In the genomic region with DNA sequence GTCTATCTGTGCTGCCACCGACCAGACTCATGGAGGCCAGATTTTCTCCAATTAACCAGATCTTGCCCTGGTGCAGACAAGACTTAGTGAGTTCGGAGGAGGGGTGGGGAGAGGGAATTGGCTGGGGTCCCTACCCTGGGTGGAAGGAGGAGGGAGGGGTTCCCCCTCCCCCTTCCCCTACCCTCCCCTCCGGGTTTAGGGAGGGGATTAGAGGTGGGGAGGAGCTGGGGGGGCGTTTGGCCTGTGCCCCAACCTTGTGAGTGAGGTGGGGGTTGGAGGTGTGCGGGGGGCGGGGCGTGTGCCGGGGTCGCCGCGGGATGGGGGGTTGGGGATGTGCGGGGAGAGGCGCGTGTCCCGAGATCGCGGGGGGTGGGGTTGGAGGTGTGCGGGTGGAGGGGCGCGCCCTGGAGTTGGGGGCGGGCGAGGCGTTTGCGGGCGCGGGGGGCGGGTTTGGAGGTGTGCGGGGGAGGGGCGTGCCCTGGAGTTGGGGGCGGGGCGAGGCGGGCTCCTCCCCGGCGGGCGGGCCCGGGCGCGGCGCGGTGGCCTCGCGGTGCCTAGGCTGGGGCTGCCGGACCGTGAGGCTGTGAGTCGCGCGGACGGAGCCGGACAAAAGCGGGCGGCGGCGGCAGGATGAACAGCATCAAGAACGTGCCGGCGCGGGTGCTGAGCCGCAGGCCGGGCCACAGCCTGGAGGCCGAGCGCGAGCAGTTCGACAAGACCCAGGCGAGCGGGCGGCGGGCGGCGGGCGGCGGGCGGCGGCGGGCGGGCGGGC, we compare ENCODE assay signal across 8 cellular contexts. TPM values are rescaled to one million over a fixed set of nuclear protein-coding genes. Genes with fewer than 3 reads are reported as not detected.
DNase-seq lines count a peak whose midpoint lies in the region; ATAC-seq lines count a peak whose summit lies in the region.

A gene with protein sequence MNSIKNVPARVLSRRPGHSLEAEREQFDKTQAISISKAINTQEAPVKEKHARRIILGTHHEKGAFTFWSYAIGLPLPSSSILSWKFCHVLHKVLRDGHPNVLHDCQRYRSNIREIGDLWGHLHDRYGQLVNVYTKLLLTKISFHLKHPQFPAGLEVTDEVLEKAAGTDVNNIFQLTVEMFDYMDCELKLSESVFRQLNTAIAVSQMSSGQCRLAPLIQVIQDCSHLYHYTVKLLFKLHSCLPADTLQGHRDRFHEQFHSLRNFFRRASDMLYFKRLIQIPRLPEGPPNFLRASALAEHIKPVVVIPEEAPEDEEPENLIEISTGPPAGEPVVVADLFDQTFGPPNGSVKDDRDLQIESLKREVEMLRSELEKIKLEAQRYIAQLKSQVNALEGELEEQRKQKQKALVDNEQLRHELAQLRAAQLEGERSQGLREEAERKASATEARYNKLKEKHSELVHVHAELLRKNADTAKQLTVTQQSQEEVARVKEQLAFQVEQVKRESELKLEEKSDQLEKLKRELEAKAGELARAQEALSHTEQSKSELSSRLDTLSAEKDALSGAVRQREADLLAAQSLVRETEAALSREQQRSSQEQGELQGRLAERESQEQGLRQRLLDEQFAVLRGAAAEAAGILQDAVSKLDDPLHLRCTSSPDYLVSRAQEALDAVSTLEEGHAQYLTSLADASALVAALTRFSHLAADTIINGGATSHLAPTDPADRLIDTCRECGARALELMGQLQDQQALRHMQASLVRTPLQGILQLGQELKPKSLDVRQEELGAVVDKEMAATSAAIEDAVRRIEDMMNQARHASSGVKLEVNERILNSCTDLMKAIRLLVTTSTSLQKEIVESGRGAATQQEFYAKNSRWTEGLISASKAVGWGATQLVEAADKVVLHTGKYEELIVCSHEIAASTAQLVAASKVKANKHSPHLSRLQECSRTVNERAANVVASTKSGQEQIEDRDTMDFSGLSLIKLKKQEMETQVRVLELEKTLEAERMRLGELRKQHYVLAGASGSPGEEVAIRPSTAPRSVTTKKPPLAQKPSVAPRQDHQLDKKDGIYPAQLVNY (plus strand): TSS at position 537 of the 772 bp plus-strand sequence. CDS start 94 bp downstream, at position 631.

- H3K4me3 Mint-ChIP-seq in activated naive CD4-positive, alpha-beta T cell treated with anti-CD3 and anti-CD28 coated beads, Interleukin-2, amount 50 U/mL, for 24 hours, result peak within 1 kb of the TSS; percentile 96

- H3K4me1 Mint-ChIP-seq in activated naive CD4-positive, alpha-beta T cell treated with anti-CD3 and anti-CD28 coated beads, Interleukin-2, amount 50 U/mL, for 24 hours, result peaks cover 54% of the 10 kb centered on the region

- H3K36me3 Mint-ChIP-seq in activated naive CD4-positive, alpha-beta T cell treated with anti-CD3 and anti-CD28 coated beads, Interleukin-2, amount 50 U/mL, for 24 hours, result no peaks in the 10 kb centered on the region

- no peaks in the 10 kb centered on the region for H3K9me3 Mint-ChIP-seq in activated naive CD4-positive, alpha-beta T cell treated with anti-CD3 and anti-CD28 coated beads, Interleukin-2, amount 50 U/mL, for 24 hours

- ATAC-seq in GM21529 (IDR thresholded peaks at IDR 0.05; ENCODE audit: unreplicated experiment) (peak; percentile 40), Right ventricle myocardium superior (ENCODE audit: poor library complexity) (peak; percentile 66), GM18861 (IDR thresholded peaks at IDR 0.05; ENCODE audit: unreplicated experiment) (no peak)

- intact Hi-C loops in Right ventricle myocardium superior (cut with DNase I) (no loop called here), posterior cingulate gyrus (cut with DNase I) (no loop called here)

- DNase-seq in AG20443 (ENCODE audit: low spot score) (peak; percentile 83), RPMI8226 (peak; percentile 64), Right ventricle myocardium superior (peak; percentile 62), posterior cingulate gyrus (peak in 7 of 10 donors; percentile 55 to 94 (median 74)), ureter (ENCODE audit: low spot score) (no peak)

- no peaks in the 10 kb centered on the region for H3K27me3 Mint-ChIP-seq in activated naive CD4-positive, alpha-beta T cell treated with anti-CD3 and anti-CD28 coated beads, Interleukin-2, amount 50 U/mL, for 24 hours

- H3K27ac Mint-ChIP-seq in activated naive CD4-positive, alpha-beta T cell treated with anti-CD3 and anti-CD28 coated beads, Interleukin-2, amount 50 U/mL, for 24 hours, result peak within 1 kb of the TSS; percentile 90

RNA-seq across cellular contexts. Expression of the gene that starts here (rescaled TPM):
- total RNA-seq in Right ventricle myocardium superior (12.9 TPM), ureter (77.4 TPM)
